20 cellular contexts compared by ENCODE assay signal in genomic region chr5:102903074-102903871, GRCh38.
DNase-seq lines count a peak whose midpoint lies in the region; ATAC-seq, FAIRE-seq and TF ChIP-seq lines count a peak whose summit lies in the region.
"Had no signal": no experiment of that assay in that cellular context is flagged by ENCODE, and none has a peak within 500 bp of the region (broad histone marks: within the 10 kb centered on the region; RNA-seq: fewer than 3 reads in every experiment).

No MANE protein-coding gene starts in this region.

- H3K27me3 Mint-ChIP-seq in natural killer cell (ENCODE audit: low read depth in 2 of 2), result no peaks in the 10 kb centered on the region
- no peaks in the 10 kb centered on the region for H3K27me3 Mint-ChIP-seq in natural killer cell treated with Interleukin-12 subunit alpha and Interleukin-12 subunit beta and Interleukin-15 and Interleukin-18, amount 100 ng/mL, for 72 hours
- H3K27me3 Mint-ChIP-seq in activated naive CD8-positive, alpha-beta T cell treated with anti-CD3 and anti-CD28 coated beads for 36 hours, result no peaks in the 10 kb centered on the region
- H3K27me3 Mint-ChIP-seq: naive thymus-derived CD8-positive, alpha-beta T cell; progenitor cell of endocrine pancreas had no signal

- H3K27ac Mint-ChIP-seq in natural killer cell, result peak overlapping the region; percentile 6 to 81
- H3K27ac Mint-ChIP-seq in natural killer cell treated with Interleukin-12 subunit alpha and Interleukin-12 subunit beta and Interleukin-15 and Interleukin-18, amount 100 ng/mL, for 72 hours, result no peak overlapping the region
- H3K27ac Mint-ChIP-seq in activated naive CD8-positive, alpha-beta T cell treated with anti-CD3 and anti-CD28 coated beads for 36 hours, result no peak overlapping the region
- H3K27ac Mint-ChIP-seq: activated naive CD4-positive, alpha-beta T cell treated with anti-CD3 and anti-CD28 coated beads for 36 hours; naive thymus-derived CD8-positive, alpha-beta T cell; progenitor cell of endocrine pancreas had no signal

- ATAC-seq in natural killer cell, result no peak
- ATAC-seq in natural killer cell treated with Interleukin-12 subunit alpha and Interleukin-12 subunit beta and Interleukin-15 and Interleukin-18, amount 100 ng/mL, for 72 hours, result no peak
- ATAC-seq in sciatic nerve, result peak; percentile 78
- ATAC-seq in HG03025 (IDR thresholded peaks at IDR 0.05; ENCODE audit: low FRiP score, unreplicated experiment), result no peak
- ATAC-seq: body of pancreas; naive thymus-derived CD8-positive, alpha-beta T cell had no signal

- H3K27me3 ChIP-seq in bronchial epithelial cell (ENCODE audit: control insufficient read depth, insufficient read depth, low read length), result no peaks in the 10 kb centered on the region
- H3K27me3 ChIP-seq: body of pancreas, spleen, testis had no signal

- DNase-seq in natural killer cell, result no peak
- DNase-seq in natural killer cell treated with Interleukin-12 subunit alpha and Interleukin-12 subunit beta and Interleukin-15 and Interleukin-18, amount 100 ng/mL, for 72 hours (ENCODE audit: low spot score), result no peak
- peak; percentile 41 for DNase-seq in NCI-H2029 treated with DMSO at 0.1 percent for 48 hours (lab: John Stamatoyannopoulos, UW)
- DNase-seq in bronchial epithelial cell (ENCODE audit: low read depth), result peak; percentile 12
- DNase-seq in sciatic nerve (ENCODE audit: low spot score), result no peak
- no peak for DNase-seq in activated T-cell treated with anti-CD3 and anti-CD28 coated beads, Interleukin-2, amount 50 U/mL, for 48 hours
- no peak for DNase-seq in activated naive CD8-positive, alpha-beta T cell treated with anti-CD3 and anti-CD28 coated beads for 36 hours
- DNase-seq: activated naive CD4-positive, alpha-beta T cell treated with anti-CD3 and anti-CD28 coated beads for 36 hours; activated T-cell treated with anti-CD3 and anti-CD28 coated beads for 4 hours; body of pancreas; GOT3; naive thymus-derived CD8-positive, alpha-beta T cell; NCI-H82; spleen; testis had no signal

- no peaks in the 10 kb centered on the region for H3K36me3 Mint-ChIP-seq in natural killer cell
- peaks cover 10% of the 10 kb centered on the region for H3K36me3 Mint-ChIP-seq in natural killer cell treated with Interleukin-12 subunit alpha and Interleukin-12 subunit beta and Interleukin-15 and Interleukin-18, amount 100 ng/mL, for 72 hours
- H3K36me3 Mint-ChIP-seq in activated naive CD8-positive, alpha-beta T cell treated with anti-CD3 and anti-CD28 coated beads for 36 hours, result peaks cover 24% of the 10 kb centered on the region

- H3K4me1 Mint-ChIP-seq in natural killer cell, result peaks cover 27 to 46% of the 10 kb centered on the region in 2 donors
- H3K4me1 Mint-ChIP-seq in natural killer cell treated with Interleukin-12 subunit alpha and Interleukin-12 subunit beta and Interleukin-15 and Interleukin-18, amount 100 ng/mL, for 72 hours (ENCODE audit: low read depth in 2 of 2), result peaks cover 14 to 27% of the 10 kb centered on the region in 2 donors
- no peaks in the 10 kb centered on the region for H3K4me1 Mint-ChIP-seq in activated naive CD8-positive, alpha-beta T cell treated with anti-CD3 and anti-CD28 coated beads for 36 hours

- intact Hi-C loops in natural killer cell (cut with micrococcal nuclease), result no loop called here
- intact Hi-C loops in sciatic nerve (cut with DNase I), result no loop called here

- FAIRE-seq in bronchial epithelial cell (lab: Jason Lieb, UNC), result no peak
- FAIRE-seq: G401.6, RCC 7860, TTC549 had no signal

- H3K36me3 ChIP-seq in bronchial epithelial cell (ENCODE audit: control insufficient read depth, insufficient read depth, low read length), result no peaks in the 10 kb centered on the region
- H3K36me3 ChIP-seq: spleen had no signal

- H3K9me3 Mint-ChIP-seq in natural killer cell, result no peaks in the 10 kb centered on the region
- H3K9me3 Mint-ChIP-seq in natural killer cell treated with Interleukin-12 subunit alpha and Interleukin-12 subunit beta and Interleukin-15 and Interleukin-18, amount 100 ng/mL, for 72 hours, result no peaks in the 10 kb centered on the region
- peaks cover 1% of the 10 kb centered on the region for H3K9me3 Mint-ChIP-seq in activated naive CD8-positive, alpha-beta T cell treated with anti-CD3 and anti-CD28 coated beads for 36 hours

- TF ChIP-seq CTCF in natural killer cell (IDR thresholded peaks at IDR 0.05) (no peak), bronchial epithelial cell (IDR thresholded peaks at IDR 0.05; ENCODE audit: insufficient read depth, low read length, severe bottlenecking) (no peak)

- H3K4me3 ChIP-seq in bronchial epithelial cell (ENCODE audit: low read depth, low read length), result no peak overlapping the region
- H3K4me3 ChIP-seq: body of pancreas, spleen, testis had no signal

- H3K4me3 Mint-ChIP-seq in natural killer cell, result no peak overlapping the region
- no peak overlapping the region for H3K4me3 Mint-ChIP-seq in natural killer cell treated with Interleukin-12 subunit alpha and Interleukin-12 subunit beta and Interleukin-15 and Interleukin-18, amount 100 ng/mL, for 72 hours
- H3K4me3 Mint-ChIP-seq in activated naive CD8-positive, alpha-beta T cell treated with anti-CD3 and anti-CD28 coated beads for 36 hours, result no peak overlapping the region
- H3K4me3 Mint-ChIP-seq: activated naive CD4-positive, alpha-beta T cell treated with anti-CD3 and anti-CD28 coated beads for 36 hours; naive thymus-derived CD8-positive, alpha-beta T cell had no signal

Comparison
In these comparisons a context has a peak if more than half of its experiments do, and no peak if none do; other contexts are left out.
1. H3K27ac Mint-ChIP-seq: peak in natural killer cell (2 of 2); none in natural killer cell treated with Interleukin-12 subunit alpha and Interleukin-12 subunit beta and Interleukin-15 and Interleukin-18, amount 100 ng/mL, for 72 hours (0 of 2) and activated naive CD8-positive, alpha-beta T cell treated with anti-CD3 and anti-CD28 coated beads for 36 hours (single experiment).
2. DNase-seq: peak in NCI-H2029 treated with DMSO at 0.1 percent for 48 hours (single experiment) and bronchial epithelial cell (single experiment); none in natural killer cell (single experiment), natural killer cell treated with Interleukin-12 subunit alpha and Interleukin-12 subunit beta and Interleukin-15 and Interleukin-18, amount 100 ng/mL, for 72 hours (single experiment), sciatic nerve (single experiment), activated T-cell treated with anti-CD3 and anti-CD28 coated beads, Interleukin-2, amount 50 U/mL, for 48 hours (0 of 2) and activated naive CD8-positive, alpha-beta T cell treated with anti-CD3 and anti-CD28 coated beads for 36 hours (single experiment).